In genomic region chr6:32127717-32128592, GRCh38 we compare ENCODE assay signal across 1 cellular context.
TF ChIP-seq lines count a peak whose summit lies in the region.

Gene ATF6B, minus strand, starts transcription at chr6:32128246. Its CDS starts 39 bp downstream, at chr6:32128207.

TF ChIP-seq in K562, 482 proteins besides CTCF, POLR2A, EP300 and RAD21 (continued from another document and continues in another):
- no peak for TF ChIP-seq STAT6 (CRISPR knock-in tag; IDR thresholded peaks at IDR 0.05)
- no peak for TF ChIP-seq SFPQ (IDR thresholded peaks at IDR 0.05; ENCODE audit: low read depth, low read length)
- TF ChIP-seq CHD2 (IDR thresholded peaks at IDR 0.05; ENCODE audit: low read depth, low read length) = no peak; the same call in 1 of the 2 replicates
- no peak for TF ChIP-seq ESRRB (CRISPR knock-in tag; IDR thresholded peaks at IDR 0.05; ENCODE audit: borderline replicate concordance)
- TF ChIP-seq ZNF785 (CRISPR knock-in tag; IDR thresholded peaks at IDR 0.05) = no peak
- TF ChIP-seq ZNF324 (CRISPR knock-in tag; IDR thresholded peaks at IDR 0.05) = no peak
- no peak; the same call in 1 of the 2 replicates for TF ChIP-seq BRD4 (IDR thresholded peaks at IDR 0.05)
- TF ChIP-seq TRIM24 (IDR thresholded peaks at IDR 0.05) = peak in 1 of 2 experiments; percentile 13; a peak in 1 of 4 replicates
- no peak for TF ChIP-seq ZNF780A (CRISPR knock-in tag; IDR thresholded peaks at IDR 0.05)
- TF ChIP-seq CC2D1A (IDR thresholded peaks at IDR 0.05) = peak; percentile 52; the same call in 1 of the 2 replicates
- peak; percentile 74 for TF ChIP-seq CREM (IDR thresholded peaks at IDR 0.05; ENCODE audit: low read depth)
- TF ChIP-seq XRCC4 (IDR thresholded peaks at IDR 0.05; ENCODE audit: extremely low read depth, insufficient read depth, insufficient read length) = no peak
- no peak for TF ChIP-seq ZFP30 (CRISPR knock-in tag; IDR thresholded peaks at IDR 0.05; ENCODE audit: borderline replicate concordance)
- TF ChIP-seq KLF1 (tag; IDR thresholded peaks at IDR 0.05) = no peak
- TF ChIP-seq RERE (CRISPR knock-in tag; IDR thresholded peaks at IDR 0.05; ENCODE audit: borderline replicate concordance) = no peak
- TF ChIP-seq SMARCA4 (IDR thresholded peaks at IDR 0.05) = peak; percentile 44; the same call in 1 of the 2 replicates
- TF ChIP-seq, protein P1, sequence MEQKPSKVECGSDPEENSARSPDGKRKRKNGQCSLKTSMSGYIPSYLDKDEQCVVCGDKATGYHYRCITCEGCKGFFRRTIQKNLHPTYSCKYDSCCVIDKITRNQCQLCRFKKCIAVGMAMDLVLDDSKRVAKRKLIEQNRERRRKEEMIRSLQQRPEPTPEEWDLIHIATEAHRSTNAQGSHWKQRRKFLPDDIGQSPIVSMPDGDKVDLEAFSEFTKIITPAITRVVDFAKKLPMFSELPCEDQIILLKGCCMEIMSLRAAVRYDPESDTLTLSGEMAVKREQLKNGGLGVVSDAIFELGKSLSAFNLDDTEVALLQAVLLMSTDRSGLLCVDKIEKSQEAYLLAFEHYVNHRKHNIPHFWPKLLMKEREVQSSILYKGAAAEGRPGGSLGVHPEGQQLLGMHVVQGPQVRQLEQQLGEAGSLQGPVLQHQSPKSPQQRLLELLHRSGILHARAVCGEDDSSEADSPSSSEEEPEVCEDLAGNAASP (IDR thresholded peaks at IDR 0.05) = no peak
- TF ChIP-seq ZNF224 (CRISPR knock-in tag; IDR thresholded peaks at IDR 0.05) = 0 out of 2 replicates have a peak, but pooled peaks have one; percentile 40
- no peak for TF ChIP-seq ZNF124 (CRISPR knock-in tag; IDR thresholded peaks at IDR 0.05)
- TF ChIP-seq CGGBP1 (CRISPR knock-in tag; IDR thresholded peaks at IDR 0.05) = no peak
- TF ChIP-seq SNAPC5 (CRISPR knock-in tag; IDR thresholded peaks at IDR 0.05) = no peak
- TF ChIP-seq E2F8 (IDR thresholded peaks at IDR 0.05; ENCODE audit: low read depth, partially characterized antibody) = peak; percentile 82
- TF ChIP-seq PML (IDR thresholded peaks at IDR 0.05; ENCODE audit: low read length) = peak; percentile 75; the same call in 1 of the 2 replicates
- TF ChIP-seq, protein P2, sequence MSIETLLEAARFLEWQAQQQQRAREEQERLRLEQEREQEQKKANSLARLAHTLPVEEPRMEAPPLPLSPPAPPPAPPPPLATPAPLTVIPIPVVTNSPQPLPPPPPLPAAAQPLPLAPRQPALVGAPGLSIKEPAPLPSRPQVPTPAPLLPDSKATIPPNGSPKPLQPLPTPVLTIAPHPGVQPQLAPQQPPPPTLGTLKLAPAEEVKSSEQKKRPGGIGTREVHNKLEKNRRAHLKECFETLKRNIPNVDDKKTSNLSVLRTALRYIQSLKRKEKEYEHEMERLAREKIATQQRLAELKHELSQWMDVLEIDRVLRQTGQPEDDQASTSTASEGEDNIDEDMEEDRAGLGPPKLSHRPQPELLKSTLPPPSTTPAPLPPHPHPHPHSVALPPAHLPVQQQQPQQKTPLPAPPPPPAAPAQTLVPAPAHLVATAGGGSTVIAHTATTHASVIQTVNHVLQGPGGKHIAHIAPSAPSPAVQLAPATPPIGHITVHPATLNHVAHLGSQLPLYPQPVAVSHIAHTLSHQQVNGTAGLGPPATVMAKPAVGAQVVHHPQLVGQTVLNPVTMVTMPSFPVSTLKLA (conservative IDR thresholded peaks at IDR 0.05) = peak; percentile 90
- TF ChIP-seq MTF1 (CRISPR knock-in tag; IDR thresholded peaks at IDR 0.05; ENCODE audit: borderline replicate concordance) = no peak
- TF ChIP-seq, protein P3, sequence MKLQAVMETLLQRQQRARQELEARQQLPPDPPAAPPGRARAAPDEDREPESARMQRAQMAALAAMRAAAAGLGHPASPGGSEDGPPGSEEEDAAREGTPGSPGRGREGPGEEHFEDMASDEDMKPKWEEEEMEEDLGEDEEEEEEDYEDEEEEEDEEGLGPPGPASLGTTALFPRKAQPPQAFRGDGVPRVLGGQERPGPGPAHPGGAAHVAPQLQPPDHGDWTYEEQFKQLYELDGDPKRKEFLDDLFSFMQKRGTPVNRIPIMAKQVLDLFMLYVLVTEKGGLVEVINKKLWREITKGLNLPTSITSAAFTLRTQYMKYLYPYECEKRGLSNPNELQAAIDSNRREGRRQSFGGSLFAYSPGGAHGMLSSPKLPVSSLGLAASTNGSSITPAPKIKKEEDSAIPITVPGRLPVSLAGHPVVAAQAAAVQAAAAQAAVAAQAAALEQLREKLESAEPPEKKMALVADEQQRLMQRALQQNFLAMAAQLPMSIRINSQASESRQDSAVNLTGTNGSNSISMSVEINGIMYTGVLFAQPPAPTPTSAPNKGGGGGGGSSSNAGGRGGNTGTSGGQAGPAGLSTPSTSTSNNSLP (IDR thresholded peaks at IDR 0.05; ENCODE audit: borderline replicate concordance, low read depth, low read length) = no peak
- TF ChIP-seq GABPB1 (CRISPR knock-in tag; IDR thresholded peaks at IDR 0.05) = peak; percentile 71
- TF ChIP-seq, protein P4, sequence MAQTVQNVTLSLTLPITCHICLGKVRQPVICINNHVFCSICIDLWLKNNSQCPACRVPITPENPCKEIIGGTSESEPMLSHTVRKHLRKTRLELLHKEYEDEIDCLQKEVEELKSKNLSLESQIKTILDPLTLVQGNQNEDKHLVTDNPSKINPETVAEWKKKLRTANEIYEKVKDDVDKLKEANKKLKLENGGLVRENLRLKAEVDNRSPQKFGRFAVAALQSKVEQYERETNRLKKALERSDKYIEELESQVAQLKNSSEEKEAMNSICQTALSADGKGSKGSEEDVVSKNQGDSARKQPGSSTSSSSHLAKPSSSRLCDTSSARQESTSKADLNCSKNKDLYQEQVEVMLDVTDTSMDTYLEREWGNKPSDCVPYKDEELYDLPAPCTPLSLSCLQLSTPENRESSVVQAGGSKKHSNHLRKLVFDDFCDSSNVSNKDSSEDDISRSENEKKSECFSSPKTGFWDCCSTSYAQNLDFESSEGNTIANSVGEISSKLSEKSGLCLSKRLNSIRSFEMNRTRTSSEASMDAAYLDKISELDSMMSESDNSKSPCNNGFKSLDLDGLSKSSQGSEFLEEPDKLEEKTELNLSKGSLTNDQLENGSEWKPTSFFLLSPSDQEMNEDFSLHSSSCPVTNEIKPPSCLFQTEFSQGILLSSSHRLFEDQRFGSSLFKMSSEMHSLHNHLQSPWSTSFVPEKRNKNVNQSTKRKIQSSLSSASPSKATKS (CRISPR knock-in tag; IDR thresholded peaks at IDR 0.05) = no peak
- no peak for TF ChIP-seq ZBTB49 (CRISPR knock-in tag; IDR thresholded peaks at IDR 0.05; ENCODE audit: borderline replicate concordance)
- peak; percentile 54 for TF ChIP-seq SMARCE1 (IDR thresholded peaks at IDR 0.05)
- no peak for TF ChIP-seq MEF2D (tag; conservative IDR thresholded peaks at IDR 0.05; ENCODE audit: low read depth)
- no peak for TF ChIP-seq NR2C2 (CRISPR knock-in tag; IDR thresholded peaks at IDR 0.05)
- peak; percentile 89 for TF ChIP-seq NR2C2 (tag; IDR thresholded peaks at IDR 0.05)
- TF ChIP-seq KHSRP (IDR thresholded peaks at IDR 0.05) = no peak
- TF ChIP-seq CBFA2T2 (conservative IDR thresholded peaks at IDR 0.05) = peak; percentile 28; the same call in 1 of the 2 replicates
